In the genomic region with DNA sequence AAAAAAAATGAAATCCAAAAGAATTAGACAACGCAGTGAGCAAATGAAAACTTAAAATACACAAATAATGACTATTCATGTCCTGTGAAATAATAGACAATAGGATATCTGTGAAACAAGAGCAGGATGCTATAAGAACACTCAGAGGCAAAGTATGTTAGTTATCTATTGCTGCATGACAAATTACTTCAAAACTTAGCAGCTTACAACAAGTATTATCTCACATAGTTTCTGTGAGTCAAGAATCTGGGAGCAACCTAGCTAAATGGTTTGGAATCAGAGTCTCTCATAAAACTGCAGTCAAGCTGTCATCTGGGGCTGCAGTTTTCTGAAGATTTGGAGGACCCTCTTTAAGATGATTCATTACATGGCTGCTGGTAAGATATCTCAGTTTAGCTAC, we compare ENCODE assay signal across 22 cellular contexts. TPM values are rescaled to one million over a fixed set of nuclear protein-coding genes. Genes with fewer than 3 reads are reported as not detected.
DNase-seq lines count a peak whose midpoint lies in the region; ATAC-seq and TF ChIP-seq lines count a peak whose summit lies in the region.
"Had no signal": no experiment of that assay in that cellular context is flagged by ENCODE, and none has a peak within 500 bp of the region (broad histone marks: within the 10 kb centered on the region; RNA-seq: fewer than 3 reads in every experiment).

No MANE protein-coding gene starts in this region.

- H3K36me3 ChIP-seq in fibroblast of lung (ENCODE audit: control insufficient read depth, insufficient read depth, low read length) = no peaks in the 10 kb centered on the region
- no peaks in the 10 kb centered on the region for H3K36me3 ChIP-seq in CD8-positive, alpha-beta T cell (ENCODE audit: insufficient read depth, low read length)
- H3K36me3 ChIP-seq: heart left ventricle had no signal

- peak; percentile 56 for DNase-seq in GM03348 (ENCODE audit: low spot score)
- peak; percentile 18 to 93 for DNase-seq in fibroblast of lung (ENCODE audit: low read depth in 2 of 2)
- DNase-seq in renal cortical epithelial cell (ENCODE audit: low read depth) = peak; percentile 13
- DNase-seq in midbrain (lab: John Stamatoyannopoulos, UW) = no peak
- no peak for DNase-seq in CD8-positive, alpha-beta T cell
- DNase-seq in activated CD8-positive, alpha-beta memory T cell treated with anti-CD3 and anti-CD28 coated beads, Interleukin-2, amount 50 U/mL, for 48 hours = no peak
- DNase-seq: activated CD8-positive, alpha-beta memory T cell treated with anti-CD3 and anti-CD28 coated beads, Interleukin-2, amount 50 U/mL, for 4 hours; activated naive CD4-positive, alpha-beta T cell; C1 segment of cervical spinal cord; DMS79; effector CD8-positive, alpha-beta T cell; heart left ventricle; Karpas-422; mucosa of descending colon; NCI-H187; NCI-H524 treated with DMSO at 0.1 percent for 48 hours; PC-9; stimulated activated naive CD8-positive, alpha-beta T cell treated with anti-CD3 and anti-CD28 coated beads, Interleukin-15, Interleukin-2, amounts not matched to agents 100 U/mL and 50 U/mL, for 24 hours had no signal

- peak; percentile 92 for ATAC-seq in SK-N-SH treated with all-trans-retinoic acid at 6 μM for 48 hours
- no peak for ATAC-seq in CD8-positive, alpha-beta T cell
- no peak for ATAC-seq in GM18907 (IDR thresholded peaks at IDR 0.05; ENCODE audit: unreplicated experiment)
- ATAC-seq: heart left ventricle; mucosa of descending colon; stimulated activated naive CD8-positive, alpha-beta T cell treated with anti-CD3 and anti-CD28 coated beads, Interleukin-15, Interleukin-2, amounts not matched to agents 100 U/mL and 50 U/mL, for 24 hours had no signal

- no peak overlapping the region for H2AFZ ChIP-seq in fibroblast of lung (ENCODE audit: low read length)
- H2AFZ ChIP-seq: PC-9 had no signal

- no peaks in the 10 kb centered on the region for H3K27me3 ChIP-seq in fibroblast of lung (ENCODE audit: control insufficient read depth, insufficient read depth, low read length)
- H3K27me3 ChIP-seq in CD8-positive, alpha-beta T cell (ENCODE audit: insufficient read depth, low read length) = no peaks in the 10 kb centered on the region
- H3K27me3 ChIP-seq: heart left ventricle had no signal

- no peak overlapping the region for H3K4me3 Mint-ChIP-seq in CD8-positive, alpha-beta T cell
- H3K4me3 Mint-ChIP-seq: brain; T-helper 1 cell treated with Interleukin-12 subunit alpha and Interleukin-12 subunit beta and Interleukin-4 antibody, amounts not matched to agents 30 μg/mL and 1 μg/mL, for 36 hours had no signal

- H3K9ac ChIP-seq in fibroblast of lung (ENCODE audit: insufficient read depth, low read length) = no peak overlapping the region

- intact Hi-C loops in CD8-positive, alpha-beta T cell (cut with DNase I, micrococcal nuclease) = loop anchor here in 1 of 2 experiments (5.0 kb wide), 1 partner anchor 36 kb away; the partner anchor contains the start of gene ZMAT3

- no peak overlapping the region for H3K27ac Mint-ChIP-seq in CD8-positive, alpha-beta T cell
- H3K27ac Mint-ChIP-seq: brain; T-helper 1 cell treated with Interleukin-12 subunit alpha and Interleukin-12 subunit beta and Interleukin-4 antibody, amounts not matched to agents 30 μg/mL and 1 μg/mL, for 36 hours had no signal

- H3K4me2 ChIP-seq in fibroblast of lung (ENCODE audit: extremely low read depth, insufficient read depth, low read length) = no peak overlapping the region
- H3K4me2 ChIP-seq: PC-9 had no signal

- no peaks in the 10 kb centered on the region for H3K9me3 Mint-ChIP-seq in CD8-positive, alpha-beta T cell

- H3K4me1 ChIP-seq in fibroblast of lung (ENCODE audit: control insufficient read depth, extremely low read depth, insufficient read depth, low read length) = no peaks in the 10 kb centered on the region
- H3K4me1 ChIP-seq in CD8-positive, alpha-beta T cell (ENCODE audit: insufficient read depth, low read length) = no peaks in the 10 kb centered on the region
- H3K4me1 ChIP-seq: heart left ventricle had no signal

- no peaks in the 10 kb centered on the region for H3K36me3 Mint-ChIP-seq in CD8-positive, alpha-beta T cell
- H3K36me3 Mint-ChIP-seq: brain had no signal

- no peaks in the 10 kb centered on the region for H4K20me1 ChIP-seq in fibroblast of lung (ENCODE audit: control insufficient read depth, extremely low read depth, insufficient read depth, low read length)

- H3K27me3 Mint-ChIP-seq in CD8-positive, alpha-beta T cell (ENCODE audit: low read depth) = peaks cover 4% of the 10 kb centered on the region

- TF ChIP-seq CTCF in fibroblast of lung (conservative IDR thresholded peaks at IDR 0.05 in 1 of 2, IDR thresholded peaks at IDR 0.05 in 1 of 2; ENCODE audit: low read depth in 1 of 2, low read length in 2 of 2) = no peak
- TF ChIP-seq CTCF in CD8-positive, alpha-beta T cell (IDR thresholded peaks at IDR 0.05) = no peak

- CTCF ChIA-PET in CD8-positive, alpha-beta T cell (lab: Charles Lee) = interaction anchor here (0.8 to 2.0 kb wide), 3 partner anchors 38 to 207 kb away, joined by 3 to 6 read pairs (median 5); no protein-coding TSS in a partner anchor

- H3K4me1 Mint-ChIP-seq in CD8-positive, alpha-beta T cell (ENCODE audit: low read depth) = peaks cover 1% of the 10 kb centered on the region
- H3K4me1 Mint-ChIP-seq: brain had no signal

- no peaks in the 10 kb centered on the region for H3K9me3 ChIP-seq in fibroblast of lung (ENCODE audit: control insufficient read depth, insufficient read depth, low read depth, low read length)
- no peaks in the 10 kb centered on the region for H3K9me3 ChIP-seq in CD8-positive, alpha-beta T cell (ENCODE audit: low read length)
- H3K9me3 ChIP-seq: mucosa of descending colon had no signal

- POLR2A ChIA-PET in CD8-positive, alpha-beta T cell (lab: Charles Lee) = interaction anchor here (0.7 kb wide), 1 partner anchor 501 kb away, joined by 5 read pairs; no protein-coding TSS in a partner anchor

- H3K27ac ChIP-seq in fibroblast of lung (ENCODE audit: insufficient read depth, low read length) = no peak overlapping the region
- H3K27ac ChIP-seq in CD8-positive, alpha-beta T cell (ENCODE audit: low read depth, low read length) = no peak overlapping the region
- H3K27ac ChIP-seq: heart left ventricle, PC-9 had no signal

- no peak overlapping the region for H3K4me3 ChIP-seq in fibroblast of lung (replicated peaks in 1 of 4; ENCODE audit: control extremely low read depth in 1 of 4, insufficient read depth in 1 of 4, low read depth in 3 of 4, low read length in 4 of 4)
- no peak overlapping the region for H3K4me3 ChIP-seq in CD8-positive, alpha-beta T cell (ENCODE audit: low read depth, low read length)
- H3K4me3 ChIP-seq: heart left ventricle, mucosa of descending colon, PC-9 had no signal

- H3K79me2 ChIP-seq in fibroblast of lung (ENCODE audit: control insufficient read depth, insufficient read depth, low read length) = no peaks in the 10 kb centered on the region

TF ChIP-seq in SK-N-SH treated with all-trans-retinoic acid at 6 μM for 48 hours, 23 proteins besides CTCF, POLR2A, EP300 and RAD21:
- no peak for TF ChIP-seq RARB (CRISPR knock-in tag; IDR thresholded peaks at IDR 0.05)
- 0 out of 2 replicates have a peak, but pooled peaks have one; percentile 12 for TF ChIP-seq ISL1 (CRISPR knock-in tag; IDR thresholded peaks at IDR 0.05)

RNA-seq across cellular contexts. Expression of gene ZMAT3, which starts 36.5 kb away (rescaled TPM):
- total RNA-seq in fibroblast of lung = 34.8 and 37.8 TPM in 2 replicates
- 27.4 and 34.3 TPM in 2 replicates for polyA plus RNA-seq in fibroblast of lung
- polyA plus RNA-seq in fibroblast of lung (2012) = 15.0 and 21.6 TPM in 2 replicates
- polyA minus RNA-seq in fibroblast of lung (ENCODE audit: low replicate concordance) = 85.4 and 123 TPM in 2 replicates
- 30.9 and 96.9 TPM in 2 replicates for total RNA-seq in renal cortical epithelial cell
- total RNA-seq in CD8-positive, alpha-beta T cell = 1 to 10 TPM; 8.7 to 9.4 TPM

RNA-seq across cellular contexts. Expression of gene PIK3CA, which starts 40.1 kb away (rescaled TPM):
- total RNA-seq in fibroblast of lung = 24.7 and 28.9 TPM in 2 replicates
- polyA plus RNA-seq in fibroblast of lung = 14.6 and 20.8 TPM in 2 replicates
- polyA plus RNA-seq in fibroblast of lung (2012) = 12.1 and 16.1 TPM in 2 replicates
- polyA minus RNA-seq in fibroblast of lung (ENCODE audit: low replicate concordance) = 1.8 and 3.4 TPM in 2 replicates
- 31.3 and 40.1 TPM in 2 replicates for total RNA-seq in renal cortical epithelial cell
- 10 to 100 TPM; 60.3 to 61.8 TPM for total RNA-seq in CD8-positive, alpha-beta T cell

Comparison
In these comparisons a context has a peak if more than half of its experiments do, and no peak if none do; other contexts are left out.
1. DNase-seq: peak in GM03348 (single experiment), fibroblast of lung (2 of 2) and renal cortical epithelial cell (single experiment); none in midbrain (single experiment), CD8-positive, alpha-beta T cell (0 of 7) and activated CD8-positive, alpha-beta memory T cell treated with anti-CD3 and anti-CD28 coated beads, Interleukin-2, amount 50 U/mL, for 48 hours (single experiment).